In the genomic region with DNA sequence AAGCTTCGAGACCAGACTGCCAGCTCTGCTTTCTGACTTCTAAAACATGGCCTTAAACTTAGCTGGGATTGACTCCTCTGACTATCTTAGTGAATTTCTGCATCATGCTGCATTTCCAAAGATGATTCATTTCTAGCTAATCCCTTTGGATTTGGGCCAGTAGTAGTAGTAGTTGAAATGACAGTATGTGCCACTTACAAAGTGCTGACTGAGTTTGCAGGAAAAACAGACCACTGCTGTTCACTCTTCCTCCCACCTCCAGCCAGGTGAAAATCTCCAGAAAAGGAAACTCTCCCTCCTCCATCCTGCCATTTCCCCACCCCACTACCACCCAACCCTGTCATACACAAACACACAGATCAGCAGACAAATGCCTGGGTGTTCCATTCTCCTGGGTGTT, we compare ENCODE assay signal across 10 cellular contexts. TPM values are rescaled to one million over a fixed set of nuclear protein-coding genes. Genes with fewer than 3 reads are reported as not detected.
DNase-seq lines count a peak whose midpoint lies in the region; ATAC-seq and TF ChIP-seq lines count a peak whose summit lies in the region.
"Had no signal": no experiment of that assay in that cellular context is flagged by ENCODE, and none has a peak within 500 bp of the region (broad histone marks: within the 10 kb centered on the region; RNA-seq: fewer than 3 reads in every experiment).

No MANE protein-coding gene starts in this region.

- peaks cover 17% of the 10 kb centered on the region for H3K4me1 Mint-ChIP-seq in activated CD8-positive, alpha-beta T cell treated with anti-CD3 and anti-CD28 coated beads for 36 hours (ENCODE audit: low read depth)

- H3K36me3 ChIP-seq in PC-9 (ENCODE audit: low read depth) (no peaks in the 10 kb centered on the region), esophagus squamous epithelium (no peaks in the 10 kb centered on the region), psoas muscle (ENCODE audit: insufficient read depth in 1 of 2, low read depth in 1 of 2) (no peaks in the 10 kb centered on the region), MG63 (no peaks in the 10 kb centered on the region)

- H3K27me3 ChIP-seq in PC-9 (ENCODE audit: insufficient read depth, low read depth): no peaks in the 10 kb centered on the region
- H3K27me3 ChIP-seq in esophagus squamous epithelium: no peaks in the 10 kb centered on the region
- H3K27me3 ChIP-seq in psoas muscle (ENCODE audit: insufficient read depth in 3 of 3, low read length in 2 of 3): no peaks in the 10 kb centered on the region
- H3K27me3 ChIP-seq in MG63: no peaks in the 10 kb centered on the region

- no peak overlapping the region for H3K4me3 Mint-ChIP-seq in activated CD8-positive, alpha-beta T cell treated with anti-CD3 and anti-CD28 coated beads for 36 hours

- H3K27ac ChIP-seq in PC-9: peak overlapping the region; percentile 28; the same call in 1 of the 2 replicates
- H3K27ac ChIP-seq in esophagus squamous epithelium: peak overlapping the region; percentile 70 to 81 (median 74)
- peak overlapping the region; percentile 19 for H3K27ac ChIP-seq in psoas muscle

- peaks cover 4% of the 10 kb centered on the region for H3K9me3 Mint-ChIP-seq in activated CD8-positive, alpha-beta T cell treated with anti-CD3 and anti-CD28 coated beads for 36 hours

- no peak overlapping the region for H3K4me3 ChIP-seq in PC-9
- no peak overlapping the region for H3K4me3 ChIP-seq in esophagus squamous epithelium
- H3K4me3 ChIP-seq in psoas muscle: no peak overlapping the region
- H3K4me3 ChIP-seq in MG63: no peak overlapping the region

- ATAC-seq in psoas muscle (peak; percentile 37 to 94 (median 81)), GM19328 (IDR thresholded peaks at IDR 0.05; ENCODE audit: unreplicated experiment) (no peak)
- ATAC-seq in activated CD8-positive, alpha-beta T cell treated with anti-CD3 and anti-CD28 coated beads for 36 hours: no peak

- TF ChIP-seq POLR2A in esophagus squamous epithelium (IDR thresholded peaks at IDR 0.05): no peak

- 29 to 33% methylated on average over 1 of the region's 1 CpG for WGBS in esophagus squamous epithelium, 2 donors
- 37 to 56% (median 47%) methylated on average over 1 of the region's 1 CpG for WGBS in psoas muscle, 3 donors

- peak overlapping the region; percentile 43 for H3K4me2 ChIP-seq in PC-9

- H3K79me2 ChIP-seq in PC-9 (ENCODE audit: low read depth): no peaks in the 10 kb centered on the region

- no peaks in the 10 kb centered on the region for H3K9me2 ChIP-seq in PC-9 (ENCODE audit: insufficient read depth)

- intact Hi-C loops in PC-9 (cut with micrococcal nuclease; ENCODE audit: unreplicated experiment): no loop called here
- intact Hi-C loops in esophagus squamous epithelium (cut with DNase I): no loop called here
- intact Hi-C loops in psoas muscle (cut with DNase I): no loop called here
- intact Hi-C loops in activated CD8-positive, alpha-beta T cell treated with anti-CD3 and anti-CD28 coated beads for 36 hours (cut with micrococcal nuclease): no loop called here

- CTCF ChIA-PET in PC-9 (lab: Charles Lee): no interaction called here
- CTCF ChIA-PET in activated CD8-positive, alpha-beta T cell treated with anti-CD3 and anti-CD28 coated beads for 36 hours (lab: Charles Lee): interaction anchor here (0.8 to 1.2 kb wide), 2 partner anchors 10 to 55 kb away, joined by 4 read pairs; no protein-coding TSS in a partner anchor

- H3K36me3 Mint-ChIP-seq in activated CD8-positive, alpha-beta T cell treated with anti-CD3 and anti-CD28 coated beads for 36 hours (ENCODE audit: low read depth): no peaks in the 10 kb centered on the region

- no peak overlapping the region for H3K27ac Mint-ChIP-seq in activated CD8-positive, alpha-beta T cell treated with anti-CD3 and anti-CD28 coated beads for 36 hours

- TF ChIP-seq CTCF in PC-9 (conservative IDR thresholded peaks at IDR 0.05) (no peak), esophagus squamous epithelium (IDR thresholded peaks at IDR 0.05) (no peak), psoas muscle (IDR thresholded peaks at IDR 0.05) (no peak)
- no peak for TF ChIP-seq CTCF in activated CD8-positive, alpha-beta T cell treated with anti-CD3 and anti-CD28 coated beads for 36 hours (IDR thresholded peaks at IDR 0.05)

- BruUV-seq in PC-9 (replicated peaks; lab: Mats Ljungman, UMichigan): no TSS peak

- H2AFZ ChIP-seq in PC-9: no peak overlapping the region

- peak; percentile 40 for DNase-seq in DMS53 treated with DMSO at 0.1 percent for 48 hours (lab: John Stamatoyannopoulos, UW; ENCODE audit: unreplicated experiment)
- peak in 1 of 2 experiments; percentile 75 for DNase-seq in PC-9
- no peak for DNase-seq in esophagus squamous epithelium (lab: John Stamatoyannopoulos, UW)
- no peak for DNase-seq in psoas muscle
- DNase-seq in NCI-H1694 (lab: John Stamatoyannopoulos, UW): no peak
- no peak for DNase-seq in MG63
- DNase-seq in activated CD8-positive, alpha-beta T cell treated with anti-CD3 and anti-CD28 coated beads for 36 hours: no peak
- DNase-seq: NCI-H510A; stimulated activated CD4-positive, alpha-beta T cell treated with anti-CD3 and anti-CD28 coated beads, Interleukin-12 subunit alpha, Interleukin-12 subunit beta, amount 100 ng/mL, for 4 hours had no signal

- H3K27me3 Mint-ChIP-seq in activated CD8-positive, alpha-beta T cell treated with anti-CD3 and anti-CD28 coated beads for 36 hours: peaks cover 4% of the 10 kb centered on the region

- H3K4me1 ChIP-seq in PC-9 (replicated peaks; ENCODE audit: insufficient read depth) (peaks cover 15% of the 10 kb centered on the region), esophagus squamous epithelium (peaks cover 8 to 43% (median 21%) of the 10 kb centered on the region in 3 donors), psoas muscle (peaks cover 9% of the 10 kb centered on the region)

- H3K9me3 ChIP-seq in PC-9 (ENCODE audit: insufficient read depth, low read depth) (no peaks in the 10 kb centered on the region), esophagus squamous epithelium (no peaks in the 10 kb centered on the region), psoas muscle (no peaks in the 10 kb centered on the region), MG63 (peaks cover 4% of the 10 kb centered on the region; the same call in 1 of the 2 replicates)

- peaks cover 12% of the 10 kb centered on the region for H3F3A ChIP-seq in PC-9 (ENCODE audit: insufficient read depth, low read depth)

- no peaks in the 10 kb centered on the region for H4K20me1 ChIP-seq in PC-9 (ENCODE audit: insufficient read depth)

- POLR2A ChIA-PET in PC-9 (lab: Charles Lee; ENCODE audit: unreplicated experiment): no interaction called here
- POLR2A ChIA-PET in activated CD8-positive, alpha-beta T cell treated with anti-CD3 and anti-CD28 coated beads for 36 hours (lab: Charles Lee): no interaction called here

RNA-seq across cellular contexts. Expression of a gene that starts 8.5 kb away (rescaled TPM):
- total RNA-seq in PC-9 (2021): 16.4 and 20.7 TPM in 2 replicates
- 10 to 100 TPM in 1 of 4 donors, 1 to 10 TPM in 3; 6.5 to 13.4 (median 8.6) TPM for total RNA-seq in esophagus squamous epithelium
- total RNA-seq in psoas muscle: 1 to 10 TPM; 4.4 to 8.6 (median 7.9) TPM
- 10 to 100 TPM in 1 of 3 donors, 1 to 10 TPM in 2; 2.2 to 12.8 (median 2.6) TPM for polyA plus RNA-seq in psoas muscle
- total RNA-seq in MG63 (2014; rRNA removed; shearing (Covaris generic); ENCODE audit: low replicate concordance): 27.5 and 62.9 TPM in 2 replicates
- total RNA-seq in activated CD8-positive, alpha-beta T cell treated with anti-CD3 and anti-CD28 coated beads for 36 hours: 10 to 100 TPM in 1 of 2 experiments, 1 to 10 TPM in 1; 10.0 to 12.7 TPM

Comparison
In these comparisons a context has a peak if more than half of its experiments do, and no peak if none do; other contexts are left out.
1. H3K27ac ChIP-seq: peak in every context shown above with its lines; median percentile 74 in esophagus squamous epithelium; 28 in PC-9; 19 in psoas muscle.
2. ATAC-seq: peak in psoas muscle (4 of 4); none in GM19328 (single experiment) and activated CD8-positive, alpha-beta T cell treated with anti-CD3 and anti-CD28 coated beads for 36 hours (single experiment).